8 cellular contexts compared by ENCODE assay signal in the genomic region with DNA sequence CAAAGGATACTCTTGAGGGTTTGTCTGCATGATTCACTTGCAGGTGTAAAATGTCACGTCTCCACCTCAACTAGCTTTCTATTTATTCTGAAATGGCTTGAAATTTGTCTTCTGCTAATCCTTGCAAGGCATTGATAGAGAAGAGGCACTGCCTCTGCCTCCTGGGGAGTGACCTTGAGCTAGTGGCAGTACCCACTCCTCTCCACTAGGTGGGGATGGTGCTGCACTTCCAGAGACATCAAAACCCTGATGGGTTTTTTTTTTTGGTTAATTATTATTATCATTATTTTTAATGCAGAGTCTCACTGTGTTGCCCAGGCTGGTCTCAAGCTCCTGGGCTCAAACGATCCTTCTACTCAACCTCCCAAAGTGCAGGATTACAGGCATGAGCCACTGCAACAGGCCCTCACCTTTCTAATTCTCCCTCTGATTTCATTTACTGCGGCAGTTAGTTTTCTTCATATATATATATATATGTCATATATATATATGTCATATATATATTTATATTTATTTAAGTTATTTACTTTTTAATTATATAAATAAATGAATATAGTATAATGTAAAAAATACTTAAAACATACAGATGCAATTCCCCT.
DNase-seq lines count a peak whose midpoint lies in the region; ATAC-seq and TF ChIP-seq lines count a peak whose summit lies in the region.

No MANE protein-coding gene starts in this region.

- H3K36me3 ChIP-seq in CD8-positive, alpha-beta memory T cell (ENCODE audit: insufficient read depth, low read length) = no peaks in the 10 kb centered on the region
- H3K36me3 ChIP-seq in WERI-Rb-1 = no peaks in the 10 kb centered on the region

- no peaks in the 10 kb centered on the region for H3K4me1 ChIP-seq in CD8-positive, alpha-beta memory T cell (ENCODE audit: insufficient read depth, low read length)

- peak overlapping the region in 1 of 8 donors; percentile 7 for H3K27ac Mint-ChIP-seq in CD8-positive, alpha-beta memory T cell

- POLR2A ChIA-PET in CD8-positive, alpha-beta memory T cell (lab: Charles Lee) = interaction anchor here (0.6 kb wide), 1 partner anchor 120 kb away, joined by 3 read pairs; no protein-coding TSS in a partner anchor

- peak; percentile 90 for TF ChIP-seq CTCF in LNCAP (IDR thresholded peaks at IDR 0.05)
- TF ChIP-seq CTCF in WERI-Rb-1 (IDR thresholded peaks at IDR 0.05; ENCODE audit: low read depth, low read length) = peak; percentile 86
- TF ChIP-seq CTCF in cardiac fibroblast (IDR thresholded peaks at IDR 0.05; ENCODE audit: low read depth, low read length) = peak; percentile 98

- DNase-seq in CD8-positive, alpha-beta memory T cell = peak; percentile 26 to 67 (median 40)
- DNase-seq in WERI-Rb-1 = peak; percentile 58
- DNase-seq in cardiac fibroblast (ENCODE audit: low read depth in 2 of 2) = peak; percentile 71 to 72
- peak; percentile 64 for DNase-seq in kidney tubule cell (ENCODE audit: low spot score)
- peak in 2 of 3 donors; percentile 10 to 39 for DNase-seq in stimulated activated CD4-positive, alpha-beta T cell treated with anti-CD3 and anti-CD28 coated beads, TNF-alpha, amount 100 ng/mL, for 1 hour (ENCODE audit: low read depth in 3 of 3, low spot score in 1 of 3)
- DNase-seq in GF-D8 (lab: John Stamatoyannopoulos, UW) = no peak

- H3K4me3 Mint-ChIP-seq in CD8-positive, alpha-beta memory T cell = no peak overlapping the region

- no peaks in the 10 kb centered on the region for H3K9me3 ChIP-seq in CD8-positive, alpha-beta memory T cell (ENCODE audit: low read length)
- no peaks in the 10 kb centered on the region for H3K9me3 ChIP-seq in WERI-Rb-1 (ENCODE audit: severe bottlenecking)

- no peak overlapping the region for H3K27ac ChIP-seq in CD8-positive, alpha-beta memory T cell (ENCODE audit: low read depth, low read length)
- no peak overlapping the region for H3K27ac ChIP-seq in WERI-Rb-1

- ATAC-seq in GM19467 (IDR thresholded peaks at IDR 0.05; ENCODE audit: unreplicated experiment) = peak; percentile 49

- H3K27me3 ChIP-seq in CD8-positive, alpha-beta memory T cell (ENCODE audit: insufficient read depth, low read length, poor library complexity, severe bottlenecking) = no peaks in the 10 kb centered on the region
- no peaks in the 10 kb centered on the region for H3K27me3 ChIP-seq in WERI-Rb-1 (ENCODE audit: insufficient read depth, low read depth, severe bottlenecking)

- no peaks in the 10 kb centered on the region for H3K36me3 Mint-ChIP-seq in CD8-positive, alpha-beta memory T cell

- H3K9me3 Mint-ChIP-seq in CD8-positive, alpha-beta memory T cell = no peaks in the 10 kb centered on the region

- no peaks in the 10 kb centered on the region for H3K27me3 Mint-ChIP-seq in CD8-positive, alpha-beta memory T cell

- no peaks in the 10 kb centered on the region for H3K4me1 Mint-ChIP-seq in CD8-positive, alpha-beta memory T cell

- CTCF ChIA-PET in CD8-positive, alpha-beta memory T cell (lab: Charles Lee) = interaction anchor here (0.5 to 6.4 kb wide), 14 partner anchors 8 to 1907 kb away, joined by 3 to 96 read pairs (median 4); partner anchors contain the start of gene EIF1B

- no peak overlapping the region for H3K4me3 ChIP-seq in CD8-positive, alpha-beta memory T cell (ENCODE audit: low read length)
- H3K4me3 ChIP-seq in WERI-Rb-1 (ENCODE audit: low read depth, low read length) (no peak overlapping the region), cardiac fibroblast (replicated peaks in 1 of 2; ENCODE audit: low read depth in 2 of 2, low read length in 2 of 2) (no peak overlapping the region)
